Comparison of ENCODE assay signal across 9 cellular contexts in genomic region chr13:94416454-94417080, GRCh38.
DNase-seq lines count a peak whose midpoint lies in the region; TF ChIP-seq lines count a peak whose summit lies in the region.
"Had no signal": no experiment of that assay in that cellular context is flagged by ENCODE, and none has a peak within 500 bp of the region (broad histone marks: within the 10 kb centered on the region; RNA-seq: fewer than 3 reads in every experiment).

No MANE protein-coding gene starts in this region.

- no peaks in the 10 kb centered on the region for H3K27me3 ChIP-seq in CD8-positive, alpha-beta memory T cell (ENCODE audit: insufficient read depth, low read length, poor library complexity, severe bottlenecking)

- H3K27ac Mint-ChIP-seq in mesothelial cell of epicardium = no peak overlapping the region
- no peak overlapping the region for H3K27ac Mint-ChIP-seq in CD8-positive, alpha-beta memory T cell
- H3K27ac Mint-ChIP-seq in activated naive CD4-positive, alpha-beta T cell treated with anti-CD3 and anti-CD28 coated beads, Interleukin-2, amount 10 ng/mL, durations not matched to agents 7 days and 5 days = no peak overlapping the region
- H3K27ac Mint-ChIP-seq: activated naive CD8-positive, alpha-beta T cell treated with anti-CD3 and anti-CD28 coated beads, Interleukin-2, amount 10 ng/mL, durations not matched to agents 7 days and 5 days had no signal

- no peaks in the 10 kb centered on the region for H3K36me3 ChIP-seq in CD8-positive, alpha-beta memory T cell (ENCODE audit: insufficient read depth, low read length)

- peaks cover 3% of the 10 kb centered on the region for H3K36me3 Mint-ChIP-seq in mesothelial cell of epicardium
- peaks cover 0 to 4% (median 0%) of the 10 kb centered on the region in 3 donors for H3K36me3 Mint-ChIP-seq in CD8-positive, alpha-beta memory T cell
- H3K36me3 Mint-ChIP-seq in activated naive CD4-positive, alpha-beta T cell treated with anti-CD3 and anti-CD28 coated beads, Interleukin-2, amount 10 ng/mL, durations not matched to agents 7 days and 5 days = peaks cover 13% of the 10 kb centered on the region

- in situ Hi-C loops in ACHN (cut with HindIII; ENCODE audit: low pct_ligation_motif_present, low pct_unique_long_range_greater_than_20kb, low sequenced_read_pairs) = no loop called here

- no peak overlapping the region for H3K4me3 Mint-ChIP-seq in mesothelial cell of epicardium
- H3K4me3 Mint-ChIP-seq in CD8-positive, alpha-beta memory T cell = no peak overlapping the region
- no peak overlapping the region for H3K4me3 Mint-ChIP-seq in activated naive CD4-positive, alpha-beta T cell treated with anti-CD3 and anti-CD28 coated beads, Interleukin-2, amount 10 ng/mL, durations not matched to agents 7 days and 5 days
- H3K4me3 Mint-ChIP-seq: activated naive CD8-positive, alpha-beta T cell treated with anti-CD3 and anti-CD28 coated beads, Interleukin-2, amount 10 ng/mL, durations not matched to agents 7 days and 5 days had no signal

- H3K27ac ChIP-seq in CD8-positive, alpha-beta memory T cell (ENCODE audit: low read depth, low read length) = no peak overlapping the region

- H3K4me1 ChIP-seq in CD8-positive, alpha-beta memory T cell (ENCODE audit: insufficient read depth, low read length) = peaks cover 20% of the 10 kb centered on the region

- no peaks in the 10 kb centered on the region for H3K9me3 ChIP-seq in CD8-positive, alpha-beta memory T cell (ENCODE audit: low read length)

- H3K9me3 Mint-ChIP-seq in mesothelial cell of epicardium = peaks cover 22% of the 10 kb centered on the region
- H3K9me3 Mint-ChIP-seq in CD8-positive, alpha-beta memory T cell = peaks cover 3 to 11% (median 6%) of the 10 kb centered on the region in 5 donors
- peaks cover 27% of the 10 kb centered on the region for H3K9me3 Mint-ChIP-seq in activated naive CD4-positive, alpha-beta T cell treated with anti-CD3 and anti-CD28 coated beads, Interleukin-2, amount 10 ng/mL, durations not matched to agents 7 days and 5 days

- no peak overlapping the region for H3K4me3 ChIP-seq in fibroblast of pulmonary artery (replicated peaks; ENCODE audit: low read depth, low read length)
- no peak overlapping the region for H3K4me3 ChIP-seq in CD8-positive, alpha-beta memory T cell (ENCODE audit: low read length)

- H3K27me3 Mint-ChIP-seq in mesothelial cell of epicardium (ENCODE audit: low read depth) = no peaks in the 10 kb centered on the region
- peaks cover 16 to 41% of the 10 kb centered on the region in 2 donors for H3K27me3 Mint-ChIP-seq in CD8-positive, alpha-beta memory T cell
- no peaks in the 10 kb centered on the region for H3K27me3 Mint-ChIP-seq in activated naive CD4-positive, alpha-beta T cell treated with anti-CD3 and anti-CD28 coated beads, Interleukin-2, amount 10 ng/mL, durations not matched to agents 7 days and 5 days
- H3K27me3 Mint-ChIP-seq: activated naive CD8-positive, alpha-beta T cell treated with anti-CD3 and anti-CD28 coated beads, Interleukin-2, amount 10 ng/mL, durations not matched to agents 7 days and 5 days had no signal

- POLR2A ChIA-PET in CD8-positive, alpha-beta memory T cell (lab: Charles Lee) = no interaction called here

- TF ChIP-seq CTCF in GM12874 (IDR thresholded peaks at IDR 0.05; ENCODE audit: insufficient read depth, low read depth, low read length) (peak; percentile 54), fibroblast of pulmonary artery (IDR thresholded peaks at IDR 0.05; ENCODE audit: low read length, missing control alignments) (peak; percentile 52), mesothelial cell of epicardium (IDR thresholded peaks at IDR 0.05; ENCODE audit: unreplicated experiment) (no peak)

- peaks cover 44% of the 10 kb centered on the region for H3K4me1 Mint-ChIP-seq in mesothelial cell of epicardium
- peaks cover 9 to 13% (median 9%) of the 10 kb centered on the region in 3 donors for H3K4me1 Mint-ChIP-seq in CD8-positive, alpha-beta memory T cell
- peaks cover 22% of the 10 kb centered on the region for H3K4me1 Mint-ChIP-seq in activated naive CD4-positive, alpha-beta T cell treated with anti-CD3 and anti-CD28 coated beads, Interleukin-2, amount 10 ng/mL, durations not matched to agents 7 days and 5 days

- DNase-seq in ACHN (peak; percentile 59), NCI-H748 treated with DMSO at 0.1 percent for 48 hours (lab: John Stamatoyannopoulos, UW) (peak; percentile 51), fibroblast of pulmonary artery (ENCODE audit: low read depth) (peak; percentile 35), mesothelial cell of epicardium (ENCODE audit: low spot score in 2 of 2, unreplicated experiment in 2 of 2) (no peak)
- DNase-seq in CD8-positive, alpha-beta memory T cell = no peak
- DNase-seq in activated naive CD4-positive, alpha-beta T cell treated with anti-CD3 and anti-CD28 coated beads, Interleukin-2, amount 10 ng/mL, durations not matched to agents 7 days and 5 days = no peak
- DNase-seq in stimulated activated CD4-positive, alpha-beta T cell treated with anti-CD3 and anti-CD28 coated beads, Interleukin-2, amount 100 ng/mL, for 24 hours = no peak
- DNase-seq: activated naive CD8-positive, alpha-beta T cell treated with anti-CD3 and anti-CD28 coated beads, Interleukin-2, amount 10 ng/mL, durations not matched to agents 7 days and 5 days had no signal

- CTCF ChIA-PET in CD8-positive, alpha-beta memory T cell (lab: Charles Lee) = no interaction called here
- CTCF ChIA-PET in activated naive CD4-positive, alpha-beta T cell treated with anti-CD3 and anti-CD28 coated beads, Interleukin-2, amount 10 ng/mL, durations not matched to agents 7 days and 5 days (lab: Charles Lee) = interaction anchor here (1.0 kb wide), 1 partner anchor 13 kb away, joined by 3 read pairs; no protein-coding TSS in a partner anchor

Comparison
In these comparisons a context has a peak if more than half of its experiments do, and no peak if none do; other contexts are left out.
1. DNase-seq: peak in ACHN (single experiment), NCI-H748 treated with DMSO at 0.1 percent for 48 hours (single experiment) and fibroblast of pulmonary artery (single experiment); none in mesothelial cell of epicardium (0 of 2), CD8-positive, alpha-beta memory T cell (0 of 5), activated naive CD4-positive, alpha-beta T cell treated with anti-CD3 and anti-CD28 coated beads, Interleukin-2, amount 10 ng/mL, durations not matched to agents 7 days and 5 days (single experiment) and stimulated activated CD4-positive, alpha-beta T cell treated with anti-CD3 and anti-CD28 coated beads, Interleukin-2, amount 100 ng/mL, for 24 hours (0 of 2).